In the genomic region with DNA sequence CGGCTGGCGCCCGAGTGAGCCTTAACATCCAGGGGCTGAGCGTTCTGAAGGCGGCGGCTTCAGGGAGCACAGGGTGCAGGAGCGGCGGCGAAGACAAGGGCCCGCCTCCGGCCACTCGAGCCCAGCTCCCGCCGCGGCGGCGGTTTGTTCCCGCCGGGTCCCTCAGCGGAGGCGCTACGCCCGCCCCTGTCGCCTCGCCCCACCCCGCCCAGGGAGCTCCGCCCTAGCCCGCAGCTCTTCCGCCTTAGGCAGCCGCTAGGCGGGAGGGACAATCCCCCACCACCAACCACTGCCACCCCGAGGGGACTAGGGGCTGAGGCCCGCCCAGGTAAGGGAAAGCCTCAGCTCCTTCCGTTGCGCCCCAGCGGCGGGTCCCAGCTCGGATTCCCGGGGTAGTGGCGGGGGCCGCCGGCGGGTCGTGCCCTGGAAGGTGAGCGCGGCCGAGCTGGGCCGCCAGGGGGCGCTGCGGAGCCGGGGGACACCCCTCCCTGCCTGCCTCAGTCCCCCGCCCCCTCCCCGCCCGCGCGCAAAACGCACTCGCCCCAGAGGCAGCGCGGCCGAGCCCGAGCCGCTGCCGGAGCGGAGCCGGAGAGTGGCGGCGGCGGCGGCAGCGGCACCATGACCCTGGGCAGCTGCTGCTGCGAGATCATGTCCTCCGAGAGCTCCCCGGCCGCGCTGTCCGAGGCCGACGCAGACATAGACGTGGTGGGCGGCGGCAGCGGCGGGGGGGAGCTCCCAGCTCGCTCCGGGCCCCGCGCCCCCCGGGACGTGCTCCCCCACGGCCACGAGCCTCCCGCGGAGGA, we compare ENCODE assay signal across 8 cellular contexts. TPM values are rescaled to one million over a fixed set of nuclear protein-coding genes. Genes with fewer than 3 reads are reported as not detected.
DNase-seq lines count a peak whose midpoint lies in the region; ATAC-seq and TF ChIP-seq lines count a peak whose summit lies in the region.

FOXD2 (plus strand) TSS at position 527 of the 803 bp plus-strand sequence; CDS start at position 619, 92 bp downstream.

- H3K27me3 Mint-ChIP-seq in neural progenitor cell (ENCODE audit: insufficient read depth, low read depth), result peaks cover 43% of the 10 kb centered on the region

- BruUV-seq in IMR-90 (replicated peaks; lab: Mats Ljungman, UMichigan) (no TSS peak), PC-9 (replicated peaks; lab: Mats Ljungman, UMichigan) (no TSS peak)

- H4K5ac ChIP-seq in IMR-90 (ENCODE audit: low read depth, low read length), result peak within 1 kb of the TSS; percentile 71; the same call in 1 of the 2 replicates

- no peak for TF ChIP-seq RAD21 in IMR-90 (IDR thresholded peaks at IDR 0.05; ENCODE audit: low read length)

- CTCF ChIA-PET in IMR-90 (lab: Yijun Ruan, JAX) (interaction anchor here (0.6 to 3.0 kb wide), 23 partner anchors 11 to 670 kb away, joined by 3 to 32 read pairs (median 4); partner anchors contain the start of gene CMPK1), PC-9 (lab: Charles Lee) (interaction anchor here (0.5 to 1.6 kb wide), 26 partner anchors 9 to 335 kb away, joined by 3 to 36 read pairs (median 5); partner anchors contain the start of genes CMPK1, PDZK1IP1 and STIL)

- H3K27ac Mint-ChIP-seq in neural progenitor cell, result no peak within 1 kb of the TSS

- peak within 1 kb of the TSS; percentile 67 for H3K27ac ChIP-seq in DOHH2 (ENCODE audit: low read depth, low read length)
- H3K27ac ChIP-seq in IMR-90 (ENCODE audit: insufficient read depth, low read length), result peak within 1 kb of the TSS; percentile 88
- H3K27ac ChIP-seq in PC-9, result peak within 1 kb of the TSS; percentile 56
- H3K27ac ChIP-seq in neural progenitor cell, result no peak within 1 kb of the TSS

- peak within 1 kb of the TSS; percentile 89; the same call in 1 of the 2 replicates for H2BK120ac ChIP-seq in IMR-90 (ENCODE audit: low read depth, low read length)

- peak within 1 kb of the TSS; percentile 95 for H4K91ac ChIP-seq in IMR-90 (ENCODE audit: insufficient read depth, low read depth, low read length)

- H3K79me2 ChIP-seq in DOHH2 (ENCODE audit: control insufficient read depth, low read length) (peaks cover 45% of the 10 kb centered on the region), PC-9 (ENCODE audit: low read depth) (peaks cover 8% of the 10 kb centered on the region), neural progenitor cell (ENCODE audit: low read depth) (no peaks in the 10 kb centered on the region)

- H3K4me1 Mint-ChIP-seq in neural progenitor cell, result peaks cover 27% of the 10 kb centered on the region

- peak within 1 kb of the TSS; percentile 96 for H3K4me3 ChIP-seq in DOHH2 (ENCODE audit: low read length)
- H3K4me3 ChIP-seq in IMR-90 (ENCODE audit: insufficient read depth, low read depth, low read length), result peak within 1 kb of the TSS; percentile 74
- peak within 1 kb of the TSS; percentile 68 for H3K4me3 ChIP-seq in PC-9
- H3K4me3 ChIP-seq in fibroblast of the aortic adventitia (ENCODE audit: low read depth, low read length), result peak within 1 kb of the TSS; percentile 79
- peak within 1 kb of the TSS; percentile 70 for H3K4me3 ChIP-seq in neural progenitor cell

- H3K4ac ChIP-seq in IMR-90 (ENCODE audit: low read depth, low read length), result peak within 1 kb of the TSS; percentile 98

- no peak within 1 kb of the TSS; the same call in 2 of the 3 replicates for H2BK15ac ChIP-seq in IMR-90 (ENCODE audit: low read depth, low read length)

- H2BK5ac ChIP-seq in IMR-90 (ENCODE audit: low read depth, low read length, poor library complexity, severe bottlenecking), result peak within 1 kb of the TSS; percentile 88

- POLR2A ChIA-PET in IMR-90 (lab: Charles Lee; ENCODE audit: unreplicated experiment), result interaction anchor here (0.6 kb wide), 2 partner anchors 98 to 461 kb away, joined by 6 to 9 read pairs; no protein-coding TSS in a partner anchor
- POLR2A ChIA-PET in PC-9 (lab: Charles Lee; ENCODE audit: unreplicated experiment), result interaction anchor here (0.5 to 0.6 kb wide), 8 partner anchors 104 to 999 kb away, joined by 3 to 33 read pairs (median 4); partner anchors contain the start of gene CMPK1

- H2AK9ac ChIP-seq in IMR-90 (replicated peaks; ENCODE audit: low read depth, low read length, poor library complexity), result peak within 1 kb of the TSS; percentile 90

- 0 out of 2 replicates have a peak within 1 kb of the TSS, but pooled peaks have one; percentile 42 for H2BK20ac ChIP-seq in IMR-90 (ENCODE audit: low read depth, low read length)

- dilution Hi-C loops in IMR-90 (cut with HindIII; ENCODE audit: low sequenced_read_pairs, unreplicated experiment), result no loop called here

- H3K9me3 ChIP-seq in DOHH2 (ENCODE audit: control insufficient read depth, insufficient read depth, low read length) (no peaks in the 10 kb centered on the region), IMR-90 (ENCODE audit: control insufficient read depth, insufficient read depth, low read length) (0 out of 2 replicates have a peak, but pooled peaks cover 2% of the 10 kb centered on the region), PC-9 (ENCODE audit: insufficient read depth, low read depth) (no peaks in the 10 kb centered on the region), neural progenitor cell (ENCODE audit: low read depth) (no peaks in the 10 kb centered on the region)

- peak; percentile 75 for ATAC-seq in GM21576 (IDR thresholded peaks at IDR 0.05; ENCODE audit: unreplicated experiment)
- peak; percentile 92 for ATAC-seq in IMR-90 (ENCODE audit: low read depth)

- H3K27me3 ChIP-seq in DOHH2 (ENCODE audit: control insufficient read depth, low read length), result peaks cover 14% of the 10 kb centered on the region
- H3K27me3 ChIP-seq in IMR-90 (ENCODE audit: control insufficient read depth, insufficient read depth, low read length), result peaks cover 45% of the 10 kb centered on the region
- H3K27me3 ChIP-seq in PC-9 (ENCODE audit: insufficient read depth, low read depth), result no peaks in the 10 kb centered on the region
- H3K27me3 ChIP-seq in neural progenitor cell, result peaks cover 100% of the 10 kb centered on the region

- H3K23ac ChIP-seq in IMR-90 (ENCODE audit: low read depth, low read length), result peak within 1 kb of the TSS; percentile 86; the same call in 1 of the 2 replicates

- peak; percentile 37; the same call in 1 of the 2 replicates for TF ChIP-seq POLR2A in IMR-90 (IDR thresholded peaks at IDR 0.05; ENCODE audit: low read depth, low read length)

- peaks cover 4 to 15% of the 10 kb centered on the region in 2 experiments; a peak in 2 of 4 replicates for H3K79me1 ChIP-seq in IMR-90 (ENCODE audit: low read depth in 1 of 2, low read length in 2 of 2)

- peak within 1 kb of the TSS; percentile 99 for H2AFZ ChIP-seq in IMR-90 (replicated peaks; ENCODE audit: low read length, poor library complexity)
- peak within 1 kb of the TSS; percentile 89 for H2AFZ ChIP-seq in PC-9
- peak within 1 kb of the TSS; percentile 89 for H2AFZ ChIP-seq in neural progenitor cell (replicated peaks)

- DNase-seq in IMR-90 (peak; percentile 66), PC-9 (peak; percentile 77 to 94), activated T-helper 1 cell treated with Interleukin-2 at 50 U/mL for 16 hours (ENCODE audit: low read depth) (peak; percentile 87), fibroblast of the aortic adventitia (ENCODE audit: low read depth) (peak; percentile 74), neural progenitor cell (ENCODE audit: low spot score) (peak; percentile 93), stromal cell of bone marrow (ENCODE audit: low read depth) (peak; percentile 48)

- intact Hi-C loops in IMR-90 (cut with micrococcal nuclease), result loop anchor here (1.0 to 10.0 kb wide), 3 partner anchors 49 to 258 kb away; partner anchors contain the start of gene CMPK1
- intact Hi-C loops in PC-9 (cut with micrococcal nuclease; ENCODE audit: unreplicated experiment), result loop anchor here (1.0 to 5.0 kb wide), 4 partner anchors 125 to 289 kb away; partner anchors contain the start of genes PDZK1IP1 and STIL

- H3K9ac ChIP-seq in IMR-90 (ENCODE audit: low read depth, low read length) (peak within 1 kb of the TSS; percentile 73), neural progenitor cell (no peak within 1 kb of the TSS)

- no peaks in the 10 kb centered on the region for H3K36me3 Mint-ChIP-seq in neural progenitor cell

- H4K20me1 ChIP-seq in DOHH2 (ENCODE audit: control insufficient read depth, insufficient read depth, low read depth, low read length) (0 out of 2 replicates have a peak, but pooled peaks cover 11% of the 10 kb centered on the region), IMR-90 (ENCODE audit: insufficient read depth, low read length) (no peaks in the 10 kb centered on the region; the same call in 1 of the 2 replicates), PC-9 (ENCODE audit: insufficient read depth) (no peaks in the 10 kb centered on the region), neural progenitor cell (ENCODE audit: low read depth) (peaks cover 70% of the 10 kb centered on the region)

- in situ Hi-C loops in IMR-90 (cut with MboI; ENCODE audit: low sequenced_read_pairs), result no loop called here

- WGBS in IMR-90 (ENCODE audit: extremely low coverage in 2 of 2, insufficient read length in 1 of 2), 2 experiments, result 0% methylated on average over 20 of the region's 94 CpGs; no CpG with 5 or more reads in 1 of the 2 experiments

- H3K9me2 ChIP-seq in DOHH2 (replicated peaks; ENCODE audit: control insufficient read depth, low read length) (no peaks in the 10 kb centered on the region), PC-9 (ENCODE audit: insufficient read depth) (no peaks in the 10 kb centered on the region)

- peak within 1 kb of the TSS; percentile 83 for H3K14ac ChIP-seq in IMR-90 (replicated peaks; ENCODE audit: low read depth, low read length)

- peak within 1 kb of the TSS; percentile 88 for H3K4me2 ChIP-seq in DOHH2 (ENCODE audit: low read length)
- H3K4me2 ChIP-seq in IMR-90 (ENCODE audit: low read depth, low read length), result peak within 1 kb of the TSS; percentile 89
- H3K4me2 ChIP-seq in PC-9, result peak within 1 kb of the TSS; percentile 89
- peak within 1 kb of the TSS; percentile 80 for H3K4me2 ChIP-seq in neural progenitor cell

- H3K4me3 Mint-ChIP-seq in neural progenitor cell, result peak within 1 kb of the TSS; percentile 82

- H3K4me1 ChIP-seq in DOHH2 (ENCODE audit: control insufficient read depth, low read length) (peaks cover 26% of the 10 kb centered on the region), IMR-90 (ENCODE audit: control insufficient read depth, insufficient read depth, low read length) (peaks cover under 1% of the 10 kb centered on the region; the same call in 1 of the 2 replicates), PC-9 (replicated peaks; ENCODE audit: insufficient read depth) (0 out of 2 replicates have a peak, but pooled peaks cover 6% of the 10 kb centered on the region), neural progenitor cell (peaks cover 21% of the 10 kb centered on the region)

- peak within 1 kb of the TSS; percentile 50; the same call in 1 of the 2 replicates for H3K18ac ChIP-seq in IMR-90 (ENCODE audit: low read depth, low read length)

- H3K36me3 ChIP-seq in DOHH2 (ENCODE audit: control insufficient read depth, low read length) (peaks cover 32% of the 10 kb centered on the region), IMR-90 (ENCODE audit: control insufficient read depth, insufficient read depth, low read length) (no peaks in the 10 kb centered on the region), PC-9 (ENCODE audit: low read depth) (no peaks in the 10 kb centered on the region), neural progenitor cell (no peaks in the 10 kb centered on the region)

- no peaks in the 10 kb centered on the region for H3K9me1 ChIP-seq in IMR-90 (ENCODE audit: insufficient read depth, low read length)

- no peaks in the 10 kb centered on the region for H3K9me3 Mint-ChIP-seq in neural progenitor cell

- H2AK5ac ChIP-seq in IMR-90 (ENCODE audit: low read depth, low read length), result no peak within 1 kb of the TSS

- H3F3A ChIP-seq in DOHH2 (ENCODE audit: control insufficient read depth, insufficient read depth), result no peaks in the 10 kb centered on the region
- peaks cover 9% of the 10 kb centered on the region; the same call in 1 of the 2 replicates for H3F3A ChIP-seq in PC-9 (ENCODE audit: insufficient read depth, low read depth)
- H3F3A ChIP-seq in neural progenitor cell (ENCODE audit: low read depth), result peaks cover 36% of the 10 kb centered on the region

- TF ChIP-seq CTCF in DOHH2 (IDR thresholded peaks at IDR 0.05; ENCODE audit: low read depth, low read length, poor library complexity, severe bottlenecking) (peak; percentile 81), IMR-90 (conservative IDR thresholded peaks at IDR 0.05; ENCODE audit: low read depth, low read length) (peak; percentile 78), PC-9 (conservative IDR thresholded peaks at IDR 0.05) (peak; percentile 86), fibroblast of the aortic adventitia (IDR thresholded peaks at IDR 0.05; ENCODE audit: insufficient read depth, low read length) (peak; percentile 57), neural progenitor cell (IDR thresholded peaks at IDR 0.05) (peak; percentile 80)

- peak within 1 kb of the TSS; percentile 69; the same call in 1 of the 2 replicates for H3K56ac ChIP-seq in IMR-90 (ENCODE audit: extremely low read depth, insufficient read depth, low read length)

- peak within 1 kb of the TSS; percentile 85 to 98 for H4K8ac ChIP-seq in IMR-90 (ENCODE audit: low read depth in 2 of 2, low read length in 2 of 2)

RNA-seq across cellular contexts. Expression of gene FOXD2, which starts in this region (rescaled TPM):
- total RNA-seq in IMR-90 (2012; rRNA removed) (under 0.01 TPM in 2 replicates), PC-9 (2021) (0.35 and 0.48 TPM in 2 replicates), fibroblast of the aortic adventitia (ENCODE audit: low replicate concordance) (under 0.01 and 0.36 TPM in 2 replicates), neural progenitor cell (ENCODE audit: low replicate concordance) (0.03 and 0.32 TPM in 2 replicates)
- polyA plus RNA-seq in IMR-90 (2012; rRNA removed), result 0.03 and 0.04 TPM in 2 replicates
- polyA plus RNA-seq in IMR-90 (2012; cell fraction: cytosol; rRNA removed), result 0.03 and 0.10 TPM in 2 replicates
- polyA plus RNA-seq in IMR-90 (2012; cell fraction: nucleus; rRNA removed; ENCODE audit: low replicate concordance), result 0.10 and 0.17 TPM in 2 replicates

Comparison
In these comparisons a context has a peak if more than half of its experiments do, and no peak if none do; other contexts are left out.
1. Peak in DNase-seq, ATAC-seq, H3K4me3 ChIP-seq, H3K27ac ChIP-seq, H3K9ac ChIP-seq and H3K4me2 ChIP-seq in IMR-90; RNA of the gene not detected or under 1 TPM.
2. Peak in DNase-seq, H3K4me3 ChIP-seq, H3K27ac ChIP-seq and H3K4me2 ChIP-seq in PC-9; RNA of the gene not detected or under 1 TPM.
3. Peak in DNase-seq and H3K4me3 ChIP-seq in fibroblast of the aortic adventitia; RNA of the gene not detected or under 1 TPM.
4. Peak in DNase-seq, H3K4me3 ChIP-seq and H3K4me2 ChIP-seq in neural progenitor cell; RNA of the gene not detected or under 1 TPM.